2 cellular contexts compared by ENCODE assay signal in the genomic region with DNA sequence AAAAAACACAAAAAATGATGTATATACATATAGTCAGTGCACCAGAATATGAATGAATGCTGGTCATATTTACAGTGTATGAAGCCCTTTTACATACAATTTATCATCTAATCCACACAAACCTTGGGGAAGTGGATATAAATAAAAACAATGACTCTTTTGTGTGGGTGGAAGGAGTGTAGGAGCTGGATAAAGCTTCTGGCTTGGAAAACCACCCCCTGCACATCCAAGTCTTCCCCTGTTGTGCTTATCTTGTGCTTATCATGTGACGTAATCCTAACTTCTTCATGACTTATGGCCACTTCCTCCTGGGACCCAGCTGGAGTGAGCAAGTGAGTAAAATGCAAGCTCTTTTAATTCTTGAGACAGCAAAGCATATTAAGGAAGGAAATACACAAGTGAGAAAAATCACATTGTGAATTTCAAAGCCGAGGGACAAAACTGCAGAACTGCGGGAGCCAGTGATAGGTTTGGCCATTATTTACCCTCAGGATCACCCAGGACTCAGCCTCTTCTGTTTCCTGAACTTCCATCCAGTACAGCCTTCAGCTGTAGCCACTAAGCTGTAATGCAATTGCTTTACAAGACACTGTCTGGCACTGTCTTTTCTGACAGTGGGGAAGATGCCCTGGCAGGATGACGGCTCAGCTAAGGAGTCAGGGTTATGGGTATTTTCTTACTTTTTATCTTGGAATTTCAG.
TF ChIP-seq lines count a peak whose summit lies in the region.

No MANE protein-coding gene starts in this region.

TF ChIP-seq in IMR-90, 13 proteins besides CTCF, POLR2A, EP300 and RAD21 (continued from another document):
- TF ChIP-seq, protein P1, sequence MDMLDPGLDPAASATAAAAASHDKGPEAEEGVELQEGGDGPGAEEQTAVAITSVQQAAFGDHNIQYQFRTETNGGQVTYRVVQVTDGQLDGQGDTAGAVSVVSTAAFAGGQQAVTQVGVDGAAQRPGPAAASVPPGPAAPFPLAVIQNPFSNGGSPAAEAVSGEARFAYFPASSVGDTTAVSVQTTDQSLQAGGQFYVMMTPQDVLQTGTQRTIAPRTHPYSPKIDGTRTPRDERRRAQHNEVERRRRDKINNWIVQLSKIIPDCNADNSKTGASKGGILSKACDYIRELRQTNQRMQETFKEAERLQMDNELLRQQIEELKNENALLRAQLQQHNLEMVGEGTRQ (IDR thresholded peaks at IDR 0.05; ENCODE audit: low read depth, low read length) = no peak; the same call in 1 of the 2 replicates
- TF ChIP-seq SMC3 (IDR thresholded peaks at IDR 0.05; ENCODE audit: low read depth, low read length) (no peak), MXI1 (IDR thresholded peaks at IDR 0.05; ENCODE audit: borderline replicate concordance, low read depth, low read length) (no peak), MAZ (IDR thresholded peaks at IDR 0.05; ENCODE audit: borderline replicate concordance, low read depth, low read length) (no peak), MAFK (IDR thresholded peaks at IDR 0.05; ENCODE audit: low read depth, low read length) (0 out of 2 replicates have a peak, but pooled peaks have one; percentile 15), RCOR1 (IDR thresholded peaks at IDR 0.05; ENCODE audit: insufficient replicate concordance, low read length) (no peak), CHD1 (IDR thresholded peaks at IDR 0.05; ENCODE audit: low read depth, low read length) (no peak), RFX5 (IDR thresholded peaks at IDR 0.05; ENCODE audit: low read depth, low read length) (no peak), NFE2L2 (IDR thresholded peaks at IDR 0.05; ENCODE audit: low read depth, low read length) (no peak), BHLHE40 (IDR thresholded peaks at IDR 0.05; ENCODE audit: low read depth, low read length) (no peak)
- TF ChIP-seq, protein P2, sequence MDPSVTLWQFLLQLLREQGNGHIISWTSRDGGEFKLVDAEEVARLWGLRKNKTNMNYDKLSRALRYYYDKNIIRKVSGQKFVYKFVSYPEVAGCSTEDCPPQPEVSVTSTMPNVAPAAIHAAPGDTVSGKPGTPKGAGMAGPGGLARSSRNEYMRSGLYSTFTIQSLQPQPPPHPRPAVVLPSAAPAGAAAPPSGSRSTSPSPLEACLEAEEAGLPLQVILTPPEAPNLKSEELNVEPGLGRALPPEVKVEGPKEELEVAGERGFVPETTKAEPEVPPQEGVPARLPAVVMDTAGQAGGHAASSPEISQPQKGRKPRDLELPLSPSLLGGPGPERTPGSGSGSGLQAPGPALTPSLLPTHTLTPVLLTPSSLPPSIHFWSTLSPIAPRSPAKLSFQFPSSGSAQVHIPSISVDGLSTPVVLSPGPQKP (IDR thresholded peaks at IDR 0.05; ENCODE audit: borderline replicate concordance, low read depth, low read length) = no peak

TF ChIP-seq in WTC11, 78 proteins besides CTCF, POLR2A, EP300 and RAD21 (continued from another document):
- TF ChIP-seq, protein P3, sequence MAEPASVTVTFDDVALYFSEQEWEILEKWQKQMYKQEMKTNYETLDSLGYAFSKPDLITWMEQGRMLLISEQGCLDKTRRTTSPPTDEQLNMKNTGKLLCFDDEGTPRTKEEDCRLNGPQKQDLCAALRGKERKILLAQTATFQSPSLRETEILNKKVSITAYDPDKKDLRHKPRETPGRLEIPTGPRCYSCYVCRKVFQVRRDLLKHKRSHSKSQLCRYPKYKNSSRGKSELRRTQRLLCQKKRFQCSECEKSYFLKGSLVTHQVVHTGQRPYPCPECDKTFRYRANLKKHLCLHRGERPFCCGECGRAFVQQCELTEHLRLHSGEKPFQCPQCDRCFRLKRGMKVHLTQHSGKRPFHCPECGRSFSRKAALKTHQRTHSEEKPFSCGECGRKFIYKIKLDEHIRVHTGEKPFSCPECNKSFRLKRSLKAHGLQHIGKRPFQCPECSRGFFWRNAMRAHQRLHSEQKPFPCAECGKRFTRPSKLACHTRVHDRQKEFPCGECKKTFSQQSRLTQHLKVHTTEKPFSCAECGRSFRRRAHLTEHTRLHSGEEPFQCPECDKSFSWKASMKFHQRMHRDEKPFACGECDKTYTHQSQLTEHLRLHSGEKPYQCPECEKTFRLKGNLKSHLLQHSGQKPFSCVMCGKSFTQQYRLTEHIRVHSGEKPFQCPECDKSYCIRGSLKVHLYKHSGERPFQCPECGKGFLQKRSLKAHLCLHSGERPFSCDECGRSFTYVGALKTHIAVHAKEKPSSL (CRISPR knock-in tag; conservative IDR thresholded peaks at IDR 0.05) = no peak
- TF ChIP-seq FOXK1 (CRISPR knock-in tag; IDR thresholded peaks at IDR 0.05) = no peak
- TF ChIP-seq, protein P4, sequence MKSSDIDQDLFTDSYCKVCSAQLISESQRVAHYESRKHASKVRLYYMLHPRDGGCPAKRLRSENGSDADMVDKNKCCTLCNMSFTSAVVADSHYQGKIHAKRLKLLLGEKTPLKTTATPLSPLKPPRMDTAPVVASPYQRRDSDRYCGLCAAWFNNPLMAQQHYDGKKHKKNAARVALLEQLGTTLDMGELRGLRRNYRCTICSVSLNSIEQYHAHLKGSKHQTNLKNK (CRISPR knock-in tag; IDR thresholded peaks at IDR 0.05) = no peak
- no peak for TF ChIP-seq ZNF121 (CRISPR knock-in tag; IDR thresholded peaks at IDR 0.05)
- no peak for TF ChIP-seq SMAD4 (CRISPR knock-in tag; IDR thresholded peaks at IDR 0.05)
- TF ChIP-seq ZNF532 (CRISPR knock-in tag; IDR thresholded peaks at IDR 0.05; ENCODE audit: borderline replicate concordance) = no peak
- no peak for TF ChIP-seq GRHL2 (CRISPR knock-in tag; IDR thresholded peaks at IDR 0.05; ENCODE audit: insufficient replicate concordance, severe bottlenecking)
- no peak for TF ChIP-seq SP1 (CRISPR knock-in tag; conservative IDR thresholded peaks at IDR 0.05)
- no peak for TF ChIP-seq ATF1 (CRISPR knock-in tag; IDR thresholded peaks at IDR 0.05)
- TF ChIP-seq, protein P5, sequence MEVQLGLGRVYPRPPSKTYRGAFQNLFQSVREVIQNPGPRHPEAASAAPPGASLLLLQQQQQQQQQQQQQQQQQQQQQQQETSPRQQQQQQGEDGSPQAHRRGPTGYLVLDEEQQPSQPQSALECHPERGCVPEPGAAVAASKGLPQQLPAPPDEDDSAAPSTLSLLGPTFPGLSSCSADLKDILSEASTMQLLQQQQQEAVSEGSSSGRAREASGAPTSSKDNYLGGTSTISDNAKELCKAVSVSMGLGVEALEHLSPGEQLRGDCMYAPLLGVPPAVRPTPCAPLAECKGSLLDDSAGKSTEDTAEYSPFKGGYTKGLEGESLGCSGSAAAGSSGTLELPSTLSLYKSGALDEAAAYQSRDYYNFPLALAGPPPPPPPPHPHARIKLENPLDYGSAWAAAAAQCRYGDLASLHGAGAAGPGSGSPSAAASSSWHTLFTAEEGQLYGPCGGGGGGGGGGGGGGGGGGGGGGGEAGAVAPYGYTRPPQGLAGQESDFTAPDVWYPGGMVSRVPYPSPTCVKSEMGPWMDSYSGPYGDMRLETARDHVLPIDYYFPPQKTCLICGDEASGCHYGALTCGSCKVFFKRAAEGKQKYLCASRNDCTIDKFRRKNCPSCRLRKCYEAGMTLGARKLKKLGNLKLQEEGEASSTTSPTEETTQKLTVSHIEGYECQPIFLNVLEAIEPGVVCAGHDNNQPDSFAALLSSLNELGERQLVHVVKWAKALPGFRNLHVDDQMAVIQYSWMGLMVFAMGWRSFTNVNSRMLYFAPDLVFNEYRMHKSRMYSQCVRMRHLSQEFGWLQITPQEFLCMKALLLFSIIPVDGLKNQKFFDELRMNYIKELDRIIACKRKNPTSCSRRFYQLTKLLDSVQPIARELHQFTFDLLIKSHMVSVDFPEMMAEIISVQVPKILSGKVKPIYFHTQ (CRISPR knock-in tag; IDR thresholded peaks at IDR 0.05) = no peak
- TF ChIP-seq CREM (CRISPR knock-in tag; IDR thresholded peaks at IDR 0.05) = no peak
- TF ChIP-seq TEAD4 (CRISPR knock-in tag; IDR thresholded peaks at IDR 0.05) = no peak
- TF ChIP-seq PRRX2 (CRISPR knock-in tag; IDR thresholded peaks at IDR 0.05) = no peak
